Comparison of ENCODE assay signal across 18 cellular contexts in genomic region chr18:48831802-48832201, GRCh38.
DNase-seq lines count a peak whose midpoint lies in the region; ATAC-seq and TF ChIP-seq lines count a peak whose summit lies in the region.
"Had no signal": no experiment of that assay in that cellular context is flagged by ENCODE, and none has a peak within 500 bp of the region (broad histone marks: within the 10 kb centered on the region; RNA-seq: fewer than 3 reads in every experiment).

No MANE protein-coding gene starts in this region.

- DNase-seq in CD4-positive, alpha-beta T cell, result no peak
- DNase-seq in PC-9 (no peak), omental fat pad (ENCODE audit: low spot score) (peak; percentile 13), amygdala (lab: John Stamatoyannopoulos, UW) (no peak)
- DNase-seq in central memory CD8-positive, alpha-beta T cell (ENCODE audit: low spot score in 2 of 2), result no peak
- DNase-seq: activated CD4-positive, alpha-beta T cell treated with anti-CD3 and anti-CD28 coated beads, Interleukin-2, amount 50 U/mL, for 1 hour; DND-41; effector CD8-positive, alpha-beta T cell; left ventricle myocardium inferior; NCI-H2029 treated with DMSO at 0.1 percent for 48 hours; stimulated activated naive B cell treated with anti-CD40 and anti-IgM and Interleukin-4, amounts not matched to agents 10 μg/mL and 1 μg/mL and 100 μg/mL, for 72 hours had no signal

- peak overlapping the region; percentile 30 for H3K27ac Mint-ChIP-seq in CD4-positive, alpha-beta T cell
- peak overlapping the region; percentile 96 for H3K27ac Mint-ChIP-seq in central memory CD8-positive, alpha-beta T cell (ENCODE audit: low read depth)

- peaks cover 58% of the 10 kb centered on the region for H3K4me1 ChIP-seq in PC-9 (replicated peaks; ENCODE audit: insufficient read depth)

- no TSS peak for BruUV-seq in PC-9 (replicated peaks; lab: Mats Ljungman, UMichigan)

- H2AFZ ChIP-seq in PC-9, result no peak overlapping the region

- no peak for TF ChIP-seq POLR2A in GM18505 (IDR thresholded peaks at IDR 0.05; ENCODE audit: borderline replicate concordance, extremely low read depth, insufficient read depth, insufficient read length)

- peaks cover 60% of the 10 kb centered on the region for H3K4me1 Mint-ChIP-seq in CD4-positive, alpha-beta T cell (ENCODE audit: low read depth)
- peaks cover 84% of the 10 kb centered on the region for H3K4me1 Mint-ChIP-seq in central memory CD8-positive, alpha-beta T cell

- H3K27ac ChIP-seq in CD4-positive, alpha-beta T cell (ENCODE audit: low read depth, low read length), result no peak overlapping the region
- H3K27ac ChIP-seq in PC-9, result peak overlapping the region; percentile 78
- H3K27ac ChIP-seq: ovary had no signal

- no peak overlapping the region for H3K4me3 ChIP-seq in PC-9
- H3K4me3 ChIP-seq: K562, left ventricle myocardium inferior, ovary, upper lobe of left lung had no signal

- no peaks in the 10 kb centered on the region for H3K36me3 ChIP-seq in PC-9 (ENCODE audit: low read depth)
- H3K36me3 ChIP-seq: left ventricle myocardium inferior, ovary, upper lobe of left lung had no signal

- peak overlapping the region; percentile 70 for H3K4me2 ChIP-seq in PC-9

- H3K9me3 ChIP-seq in CD4-positive, alpha-beta T cell (ENCODE audit: control insufficient read depth, low read length), result no peaks in the 10 kb centered on the region
- H3K9me3 ChIP-seq in PC-9 (ENCODE audit: insufficient read depth, low read depth), result no peaks in the 10 kb centered on the region
- H3K9me3 ChIP-seq: left ventricle myocardium inferior, ovary, upper lobe of left lung had no signal

- CTCF ChIA-PET in CD4-positive, alpha-beta T cell (lab: Charles Lee), result no interaction called here
- CTCF ChIA-PET in PC-9 (lab: Charles Lee), result no interaction called here

- no peaks in the 10 kb centered on the region for H3K27me3 ChIP-seq in CD4-positive, alpha-beta T cell (ENCODE audit: control insufficient read depth, insufficient read depth, low read length)
- H3K27me3 ChIP-seq in PC-9 (ENCODE audit: insufficient read depth, low read depth), result no peaks in the 10 kb centered on the region
- H3K27me3 ChIP-seq: ovary, upper lobe of left lung had no signal

- no peaks in the 10 kb centered on the region for H3K9me2 ChIP-seq in PC-9 (ENCODE audit: insufficient read depth)

- H3F3A ChIP-seq in PC-9 (ENCODE audit: insufficient read depth, low read depth), result peaks cover 28% of the 10 kb centered on the region

- no peaks in the 10 kb centered on the region for H3K36me3 Mint-ChIP-seq in CD4-positive, alpha-beta T cell (ENCODE audit: low read depth)
- H3K36me3 Mint-ChIP-seq in central memory CD8-positive, alpha-beta T cell (ENCODE audit: insufficient read depth), result peaks cover 16% of the 10 kb centered on the region

- TF ChIP-seq CTCF in CD4-positive, alpha-beta T cell (IDR thresholded peaks at IDR 0.05), result no peak
- TF ChIP-seq CTCF in PC-9 (conservative IDR thresholded peaks at IDR 0.05) (no peak), omental fat pad (IDR thresholded peaks at IDR 0.05) (no peak)

- no peak for ATAC-seq in CD4-positive, alpha-beta T cell (ENCODE audit: poor library complexity)
- no peak for ATAC-seq in central memory CD8-positive, alpha-beta T cell (replicated peaks; ENCODE audit: extremely low read depth, poor library complexity, severe bottlenecking)
- ATAC-seq in omental fat pad (ENCODE audit: low FRiP score) (no peak), GM18505 (IDR thresholded peaks at IDR 0.05; ENCODE audit: unreplicated experiment) (no peak), GM18873 (IDR thresholded peaks at IDR 0.05; ENCODE audit: low FRiP score, unreplicated experiment) (no peak)
- ATAC-seq: HCT116; K562; sciatic nerve; stimulated activated naive B cell treated with anti-CD40 and anti-IgM and Interleukin-4, amounts not matched to agents 10 μg/mL and 1 μg/mL and 100 μg/mL, for 72 hours had no signal

- POLR2A ChIA-PET in CD4-positive, alpha-beta T cell (lab: Charles Lee), result interaction anchor here (0.6 to 3.2 kb wide), 4 partner anchors 9 to 20 kb away, joined by 3 to 24 read pairs (median 6); no protein-coding TSS in a partner anchor
- POLR2A ChIA-PET in PC-9 (lab: Charles Lee; ENCODE audit: unreplicated experiment), result interaction anchor here (0.7 kb wide), 1 partner anchor 22 kb away, joined by 4 read pairs; no protein-coding TSS in a partner anchor

- H3K27me3 Mint-ChIP-seq in CD4-positive, alpha-beta T cell, result no peaks in the 10 kb centered on the region
- no peaks in the 10 kb centered on the region for H3K27me3 Mint-ChIP-seq in central memory CD8-positive, alpha-beta T cell

- intact Hi-C loops in CD4-positive, alpha-beta T cell (cut with DNase I, micrococcal nuclease), result loop anchor here in 1 of 2 experiments (5.0 kb wide), 1 partner anchor 80 kb away; no protein-coding TSS in a partner anchor
- intact Hi-C loops in PC-9 (cut with micrococcal nuclease; ENCODE audit: unreplicated experiment), result no loop called here

- H3K4me3 Mint-ChIP-seq in CD4-positive, alpha-beta T cell, result no peak overlapping the region
- peak overlapping the region; percentile 93 for H3K4me3 Mint-ChIP-seq in central memory CD8-positive, alpha-beta T cell
- H3K4me3 Mint-ChIP-seq: stimulated activated naive B cell treated with anti-CD40 and anti-IgM and Interleukin-4, amounts not matched to agents 10 μg/mL and 1 μg/mL and 100 μg/mL, for 72 hours had no signal

- no peaks in the 10 kb centered on the region for H3K9me3 Mint-ChIP-seq in CD4-positive, alpha-beta T cell
- no peaks in the 10 kb centered on the region for H3K9me3 Mint-ChIP-seq in central memory CD8-positive, alpha-beta T cell
- H3K9me3 Mint-ChIP-seq: stimulated activated naive B cell treated with anti-CD40 and anti-IgM and Interleukin-4, amounts not matched to agents 10 μg/mL and 1 μg/mL and 100 μg/mL, for 72 hours had no signal

- 0 out of 2 replicates have a peak, but pooled peaks cover 3% of the 10 kb centered on the region for H3K79me2 ChIP-seq in PC-9 (ENCODE audit: low read depth)

- H4K20me1 ChIP-seq in PC-9 (ENCODE audit: insufficient read depth), result no peaks in the 10 kb centered on the region
